In genomic region chr3:159488657-159489056, GRCh38 we compare ENCODE assay signal across 31 cellular contexts.
"Had no signal": no experiment of that assay in that cellular context is flagged by ENCODE, and none has a peak within 500 bp of the region (broad histone marks: within the 10 kb centered on the region; RNA-seq: fewer than 3 reads in every experiment).

No MANE protein-coding gene starts in this region.

- H3K9me3 Mint-ChIP-seq: T-helper 2 cell treated with Interferon-gamma antibody and Interleukin-4, amounts not matched to agents 5 μg/mL and 100 μg/mL, for 36 hours had no signal

- H3K36me3 Mint-ChIP-seq: activated naive CD4-positive, alpha-beta T cell treated with anti-CD3 and anti-CD28 coated beads, Interleukin-2, amount 10 ng/mL, durations not matched to agents 7 days and 5 days; activated naive CD8-positive, alpha-beta T cell treated with anti-CD3 and anti-CD28 coated beads, Interleukin-2, amount 10 ng/mL, durations not matched to agents 7 days and 5 days; brain had no signal

- H3K4me1 Mint-ChIP-seq: activated B cell treated with CpG ODN at 0.5 μM for 24 hours; activated CD4-positive, alpha-beta memory T cell treated with anti-CD3 and anti-CD28 coated beads, Interleukin-2, amount 10 ng/mL, durations not matched to agents 7 days and 5 days; activated naive CD4-positive, alpha-beta T cell treated with anti-CD3 and anti-CD28 coated beads, Interleukin-2, amount 10 ng/mL, durations not matched to agents 7 days and 5 days; activated naive CD8-positive, alpha-beta T cell treated with anti-CD3 and anti-CD28 coated beads, Interleukin-2, amount 10 ng/mL, durations not matched to agents 7 days and 5 days; brain had no signal

- H3K4me3 Mint-ChIP-seq: activated B cell treated with CpG ODN at 0.5 μM for 24 hours; activated CD4-positive, alpha-beta memory T cell treated with anti-CD3 and anti-CD28 coated beads, Interleukin-2, amount 10 ng/mL, durations not matched to agents 7 days and 5 days; activated naive CD4-positive, alpha-beta T cell treated with anti-CD3 and anti-CD28 coated beads, Interleukin-2, amount 10 ng/mL, durations not matched to agents 7 days and 5 days; activated naive CD8-positive, alpha-beta T cell treated with anti-CD3 and anti-CD28 coated beads, Interleukin-2, amount 10 ng/mL, durations not matched to agents 7 days and 5 days; activated T-cell treated with anti-CD3 and anti-CD28 coated beads, Interleukin-2, amount 50 U/mL, for 24 hours; activated T-cell treated with anti-CD3 and anti-CD28 coated beads, Interleukin-2, amount 50 U/mL, for 72 hours; brain; T-helper 2 cell treated with Interferon-gamma antibody and Interleukin-4, amounts not matched to agents 5 μg/mL and 100 μg/mL, for 36 hours had no signal

- H3K36me3 ChIP-seq: ascending aorta, breast epithelium, cardiac muscle cell, colonic mucosa, esophagus squamous epithelium, gastroesophageal sphincter, WERI-Rb-1 had no signal

- H3K27ac Mint-ChIP-seq: activated B cell treated with CpG ODN at 0.5 μM for 24 hours; activated CD4-positive, alpha-beta memory T cell treated with anti-CD3 and anti-CD28 coated beads, Interleukin-2, amount 10 ng/mL, durations not matched to agents 7 days and 5 days; activated naive CD4-positive, alpha-beta T cell treated with anti-CD3 and anti-CD28 coated beads, Interleukin-2, amount 10 ng/mL, durations not matched to agents 7 days and 5 days; activated naive CD4-positive, alpha-beta T cell treated with anti-CD3 and anti-CD28 coated beads, Interleukin-2, amount 50 U/mL, for 72 hours; activated naive CD8-positive, alpha-beta T cell treated with anti-CD3 and anti-CD28 coated beads, Interleukin-2, amount 10 ng/mL, durations not matched to agents 7 days and 5 days; activated T-cell treated with anti-CD3 and anti-CD28 coated beads, Interleukin-2, amount 50 U/mL, for 24 hours; activated T-cell treated with anti-CD3 and anti-CD28 coated beads, Interleukin-2, amount 50 U/mL, for 72 hours; brain; T-helper 2 cell treated with Interferon-gamma antibody and Interleukin-4, amounts not matched to agents 5 μg/mL and 100 μg/mL, for 36 hours had no signal

- H3K4me1 ChIP-seq: ascending aorta, breast epithelium, colonic mucosa, esophagus squamous epithelium, gastroesophageal sphincter had no signal

- H3K9me3 ChIP-seq: ascending aorta, colonic mucosa, esophagus squamous epithelium had no signal

- H3K27me3 ChIP-seq: ascending aorta, breast epithelium, cardiac muscle cell, colonic mucosa, esophagus squamous epithelium, gastroesophageal sphincter had no signal

- DNase-seq: activated B cell treated with CpG ODN at 0.5 μM for 24 hours; activated CD4-positive, alpha-beta memory T cell treated with anti-CD3 and anti-CD28 coated beads, Interleukin-2, amount 10 ng/mL, durations not matched to agents 7 days and 5 days; activated CD4-positive, alpha-beta T cell treated with anti-CD3 and anti-CD28 coated beads for 48 hours; activated CD4-positive, alpha-beta T cell treated with anti-CD3 and anti-CD28 coated beads, Interleukin-2, amount 50 U/mL, for 4 hours; activated CD8-positive, alpha-beta memory T cell treated with anti-CD3 and anti-CD28 coated beads, Interleukin-2, amount 50 U/mL, for 48 hours; activated gamma-delta T cell; activated naive CD4-positive, alpha-beta T cell; activated naive CD4-positive, alpha-beta T cell treated with anti-CD3 and anti-CD28 coated beads, Interleukin-2, amount 10 ng/mL, durations not matched to agents 7 days and 5 days; activated naive CD8-positive, alpha-beta T cell treated with anti-CD3 and anti-CD28 coated beads, Interleukin-2, amount 10 ng/mL, durations not matched to agents 7 days and 5 days; activated T-cell treated with anti-CD3 and anti-CD28 coated beads for 4 hours; activated T-cell treated with anti-CD3 and anti-CD28 coated beads, Interleukin-2, amount 50 U/mL, for 24 hours; activated T-cell treated with anti-CD3 and anti-CD28 coated beads, Interleukin-2, amount 50 U/mL, for 72 hours; central memory CD4-positive, alpha-beta T cell; cerebellar nuclear complex; colonic mucosa; effector CD8-positive, alpha-beta T cell; esophagus squamous epithelium; foreskin melanocyte; head of caudate nucleus; hippocampal formation; T1000; WERI-Rb-1 had no signal

- H3K27ac ChIP-seq: ascending aorta, breast epithelium, cardiac muscle cell, colonic mucosa, epithelial cell of prostate, esophagus squamous epithelium, gastroesophageal sphincter, WERI-Rb-1 had no signal

- H3K27me3 Mint-ChIP-seq: activated CD4-positive, alpha-beta memory T cell treated with anti-CD3 and anti-CD28 coated beads, Interleukin-2, amount 10 ng/mL, durations not matched to agents 7 days and 5 days; activated naive CD4-positive, alpha-beta T cell treated with anti-CD3 and anti-CD28 coated beads, Interleukin-2, amount 10 ng/mL, durations not matched to agents 7 days and 5 days; activated naive CD8-positive, alpha-beta T cell treated with anti-CD3 and anti-CD28 coated beads, Interleukin-2, amount 10 ng/mL, durations not matched to agents 7 days and 5 days; activated T-cell treated with anti-CD3 and anti-CD28 coated beads, Interleukin-2, amount 50 U/mL, for 24 hours had no signal

- ATAC-seq: activated CD4-positive, CD25-positive, alpha-beta regulatory T cell treated with anti-CD3 and anti-CD28 coated beads, Interleukin-2, amount 50 U/mL, for 24 hours; activated naive CD4-positive, alpha-beta T cell treated with anti-CD3 and anti-CD28 coated beads, Interleukin-2, amount 50 U/mL, for 72 hours; activated T-cell treated with anti-CD3 and anti-CD28 coated beads, Interleukin-2, amount 50 U/mL, for 72 hours; gastroesophageal sphincter had no signal

- H3K4me3 ChIP-seq: ascending aorta, breast epithelium, cardiac muscle cell, colonic mucosa, esophagus squamous epithelium, gastroesophageal sphincter had no signal
